ENCODE assay signal across 8 cellular contexts in the genomic region with DNA sequence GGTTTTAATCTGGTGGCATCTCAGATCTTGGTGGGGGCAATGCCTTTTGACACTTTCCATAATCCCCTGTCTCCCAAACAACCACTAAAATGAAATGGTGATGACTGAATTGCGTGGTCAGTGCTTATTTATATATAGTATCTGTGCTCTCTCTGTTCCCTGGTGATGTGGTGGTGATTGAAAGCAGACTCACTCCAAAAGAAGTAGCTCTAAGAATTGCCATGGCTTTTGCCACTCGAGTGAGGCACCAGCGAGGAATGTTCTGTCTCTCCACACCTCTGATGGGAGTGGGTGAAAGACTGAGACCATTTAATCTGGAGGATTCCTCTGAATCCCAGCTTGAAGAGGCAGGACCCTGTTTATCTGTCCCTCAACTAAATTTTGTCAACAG. TPM values are rescaled to one million over a fixed set of nuclear protein-coding genes. Genes with fewer than 3 reads are reported as not detected.
A peak's percentile ranks its signal among the peaks of the same experiment; 100 is the strongest.
DNase-seq lines count a peak whose midpoint lies in the region; ATAC-seq and TF ChIP-seq lines count a peak whose summit lies in the region.

No MANE protein-coding gene starts in this region.

- intact Hi-C loops in mammary epithelial cell (cut with micrococcal nuclease): loop anchor here (1.0 to 10.0 kb wide), 2 partner anchors 100 to 374 kb away; a partner anchor contains a TSS
- intact Hi-C loops in right lobe of liver (cut with DNase I): no loop called here

- CTCF ChIA-PET in mammary epithelial cell (lab: Charles Lee; ENCODE audit: low non-redundant PET): interaction anchor here (1.7 kb wide), 1 partner anchor 147 kb away, joined by 11 read pairs; no protein-coding TSS in a partner anchor

- peaks cover 32% of the 10 kb centered on the region for H3K36me3 ChIP-seq in HUES64 (ENCODE audit: insufficient read depth, low read length)
- H3K36me3 ChIP-seq in mammary epithelial cell (ENCODE audit: insufficient read depth, low read length): peaks cover 27% of the 10 kb centered on the region
- H3K36me3 ChIP-seq in right lobe of liver: no peaks in the 10 kb centered on the region

- dilution Hi-C loops in mammary epithelial cell (cut with HindIII; ENCODE audit: low sequenced_read_pairs): no loop called here

- no TSS peak for BruUV-seq in mammary epithelial cell (replicated peaks; lab: Mats Ljungman, UMichigan)

- no peaks in the 10 kb centered on the region for H3K9me3 ChIP-seq in HUES64 (ENCODE audit: insufficient read depth, low read depth, low read length)
- no peaks in the 10 kb centered on the region for H3K9me3 ChIP-seq in mammary epithelial cell (replicated peaks; ENCODE audit: insufficient read depth, low read length)
- H3K9me3 ChIP-seq in right lobe of liver: no peaks in the 10 kb centered on the region

- in situ Hi-C loops in ACHN (cut with HindIII; ENCODE audit: low pct_ligation_motif_present, low pct_unique_long_range_greater_than_20kb, low sequenced_read_pairs) (no loop called here), mammary epithelial cell (cut with MboI; ENCODE audit: low sequenced_read_pairs in 2 of 2) (loop anchor here (5.0 kb wide), 1 partner anchor 148 kb away; no protein-coding TSS in a partner anchor)

- peak overlapping the region; percentile 80 for H3K4me2 ChIP-seq in mammary epithelial cell (ENCODE audit: insufficient read depth, low read depth, low read length)

- H3K27ac ChIP-seq in HUES64 (ENCODE audit: low read depth, low read length) (no peak overlapping the region), mammary epithelial cell (ENCODE audit: insufficient read depth, low read depth, low read length) (peak overlapping the region; percentile 92), right lobe of liver (peak overlapping the region; percentile 24 to 77 (median 53))

- H3K4me3 ChIP-seq in HUES64 (ENCODE audit: low read length) (peak overlapping the region; percentile 86), mammary epithelial cell (replicated peaks in 1 of 3; ENCODE audit: insufficient read depth in 1 of 3, low read depth in 2 of 3, low read length in 3 of 3) (peak overlapping the region; percentile 68 to 90 (median 80)), right lobe of liver (peak overlapping the region; percentile 60 to 91 (median 70))

- H2AFZ ChIP-seq in mammary epithelial cell (ENCODE audit: low read depth, low read length): no peak overlapping the region

- H4K20me1 ChIP-seq in mammary epithelial cell (ENCODE audit: insufficient read depth, low read length): peaks cover 4% of the 10 kb centered on the region

- TF ChIP-seq CTCF in mammary epithelial cell (conservative IDR thresholded peaks at IDR 0.05 in 1 of 2, IDR thresholded peaks at IDR 0.05 in 1 of 2; ENCODE audit: extremely low read depth in 1 of 2, insufficient read depth in 1 of 2, low read depth in 1 of 2, low read length in 2 of 2): no peak
- TF ChIP-seq CTCF in right lobe of liver (IDR thresholded peaks at IDR 0.05): no peak

- H3K79me2 ChIP-seq in mammary epithelial cell (ENCODE audit: insufficient read depth, low read length): peaks cover 98% of the 10 kb centered on the region

- WGBS in HUES64: 46% methylated on average over 2 of the region's 3 CpGs
- WGBS in mammary epithelial cell (ENCODE audit: low coverage, missing lambda C conversion rate): 10% methylated on average over 3 of the region's 3 CpGs
- WGBS in right lobe of liver (ENCODE audit: insufficient coverage, low coverage, low lambda C conversion rate, missing lambda C conversion rate): 40% methylated on average over 1 of the region's 3 CpGs

- H3K4me1 ChIP-seq in HUES64 (ENCODE audit: insufficient read depth, low read length) (peaks cover 44% of the 10 kb centered on the region), mammary epithelial cell (ENCODE audit: insufficient read depth, low read length) (peaks cover 51% of the 10 kb centered on the region), right lobe of liver (peaks cover 0 to 38% (median 6%) of the 10 kb centered on the region in 4 donors)

- TF ChIP-seq POLR2A in right lobe of liver (IDR thresholded peaks at IDR 0.05): no peak

- ATAC-seq in right lobe of liver (no peak), GM19397 (IDR thresholded peaks at IDR 0.05; ENCODE audit: unreplicated experiment) (no peak)

- H3K9ac ChIP-seq in HUES64 (ENCODE audit: low read depth, low read length): no peak overlapping the region
- H3K9ac ChIP-seq in mammary epithelial cell (ENCODE audit: insufficient read depth, low read length): peak overlapping the region; percentile 91

- H3K27me3 ChIP-seq in HUES64 (ENCODE audit: insufficient read depth, low read length) (peaks cover 39% of the 10 kb centered on the region), mammary epithelial cell (ENCODE audit: insufficient read depth, low read length) (no peaks in the 10 kb centered on the region), right lobe of liver (no peaks in the 10 kb centered on the region)

- DNase-seq in ACHN (peak; percentile 72), mammary epithelial cell (peak; percentile 80), right lobe of liver (no peak), C1 segment of cervical spinal cord (lab: John Stamatoyannopoulos, UW) (no peak), NCI-H1417 treated with DMSO at 0.1 percent for 48 hours (lab: John Stamatoyannopoulos, UW) (no peak), germinal center (ENCODE audit: low spot score) (no peak)

RNA-seq across cellular contexts. Expression of a gene that starts 2.8 kb away (rescaled TPM):
- 22.3 TPM for polyA plus RNA-seq in HUES64 (2013, experiment 1 of 2)
- polyA plus RNA-seq in HUES64 (2013, experiment 2 of 2): 21.0 TPM
- total RNA-seq in mammary epithelial cell (100 to 1,000 TPM in 1 of 2 donors, 10 to 100 TPM in 1; 18.0 to 107 TPM), right lobe of liver (10 to 100 TPM in 3 of 6 experiments, 1 to 10 TPM in 3; 2.3 to 47.7 (median 10.8) TPM)
- 66.7 TPM for polyA plus RNA-seq in mammary epithelial cell
- 70.5 TPM for polyA minus RNA-seq in mammary epithelial cell

Comparison
In these comparisons a context has a peak if more than half of its experiments do, and no peak if none do; other contexts are left out.
1. DNase-seq: peak in ACHN (single experiment) and mammary epithelial cell (single experiment); none in right lobe of liver (0 of 3), C1 segment of cervical spinal cord (0 of 14), NCI-H1417 treated with DMSO at 0.1 percent for 48 hours (single experiment) and germinal center (single experiment).
2. Peak in every context shown above with its lines, with median percentiles within 50 percentile points of each other: H3K4me3 ChIP-seq.